In the genomic region with DNA sequence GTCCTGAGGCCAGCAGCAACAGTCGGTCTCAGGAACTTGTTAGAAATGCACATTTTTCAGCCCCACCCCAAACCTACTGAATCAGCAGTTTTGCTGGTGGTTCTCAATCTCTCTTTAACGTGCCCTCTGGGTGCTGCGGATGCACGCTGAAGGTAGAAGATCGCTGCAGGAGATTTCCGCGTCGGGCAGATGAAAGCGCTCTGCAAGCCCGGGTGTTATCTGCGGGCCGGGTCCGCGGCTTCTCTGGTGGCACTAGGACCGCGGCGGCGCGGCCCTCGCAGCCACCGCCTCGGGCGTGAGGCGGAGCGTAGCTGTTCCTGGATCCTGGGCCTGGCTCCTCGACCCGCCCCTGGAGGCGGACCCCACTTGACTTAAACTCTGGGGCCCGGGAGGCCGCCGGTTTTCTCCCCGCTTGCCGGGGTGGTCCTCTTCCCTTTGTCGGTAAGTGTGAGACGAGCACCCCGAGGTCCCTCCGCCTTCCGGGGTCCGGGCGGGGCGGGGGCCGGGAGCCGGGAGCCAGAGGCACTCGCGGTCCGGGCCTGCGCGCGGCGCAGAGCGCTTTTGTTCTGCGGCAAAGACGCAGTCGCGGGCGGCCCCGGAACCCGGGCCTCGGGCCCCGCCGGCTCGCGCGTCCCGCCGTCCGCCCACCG, we compare ENCODE assay signal across 8 cellular contexts. TPM values are rescaled to one million over a fixed set of nuclear protein-coding genes. Genes with fewer than 3 reads are reported as not detected.
DNase-seq lines count a peak whose midpoint lies in the region; ATAC-seq and TF ChIP-seq lines count a peak whose summit lies in the region.

A gene with protein sequence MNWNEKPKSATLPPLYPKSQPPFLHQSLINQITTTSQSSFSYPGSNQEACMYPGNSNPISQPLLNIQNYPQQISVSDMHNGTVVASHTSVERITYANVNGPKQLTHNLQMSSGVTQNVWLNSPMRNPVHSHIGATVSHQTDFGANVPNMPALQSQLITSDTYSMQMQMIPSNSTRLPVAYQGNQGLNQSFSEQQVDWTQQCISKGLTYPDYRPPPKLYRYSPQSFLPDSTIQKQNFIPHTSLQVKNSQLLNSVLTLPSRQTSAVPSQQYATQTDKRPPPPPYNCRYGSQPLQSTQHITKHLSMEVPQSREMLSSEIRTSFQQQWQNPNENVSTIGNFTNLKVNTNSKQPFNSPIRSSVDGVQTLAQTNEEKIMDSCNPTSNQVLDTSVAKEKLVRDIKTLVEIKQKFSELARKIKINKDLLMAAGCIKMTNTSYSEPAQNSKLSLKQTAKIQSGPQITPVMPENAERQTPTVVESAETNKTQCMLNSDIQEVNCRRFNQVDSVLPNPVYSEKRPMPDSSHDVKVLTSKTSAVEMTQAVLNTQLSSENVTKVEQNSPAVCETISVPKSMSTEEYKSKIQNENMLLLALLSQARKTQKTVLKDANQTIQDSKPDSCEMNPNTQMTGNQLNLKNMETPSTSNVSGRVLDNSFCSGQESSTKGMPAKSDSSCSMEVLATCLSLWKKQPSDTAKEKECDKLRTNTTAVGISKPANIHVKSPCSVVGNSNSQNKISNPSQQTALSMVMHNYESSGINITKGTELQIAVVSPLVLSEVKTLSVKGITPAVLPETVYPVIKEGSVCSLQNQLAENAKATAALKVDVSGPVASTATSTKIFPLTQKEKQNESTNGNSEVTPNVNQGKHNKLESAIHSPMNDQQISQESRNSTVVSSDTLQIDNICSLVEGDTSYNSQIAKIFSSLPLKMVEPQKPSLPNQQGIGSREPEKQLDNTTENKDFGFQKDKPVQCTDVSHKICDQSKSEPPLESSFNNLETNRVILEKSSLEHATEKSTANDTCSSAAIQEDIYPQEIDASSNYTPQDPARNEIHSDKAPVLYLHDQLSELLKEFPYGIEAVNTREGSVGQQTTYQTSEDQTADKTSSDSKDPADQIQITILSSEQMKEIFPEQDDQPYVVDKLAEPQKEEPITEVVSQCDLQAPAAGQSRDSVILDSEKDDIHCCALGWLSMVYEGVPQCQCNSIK (N-terminal part only) (plus strand): TSS at position 365 of the 650 bp plus-strand sequence. CDS start 21,541 bp downstream, outside the sequence.

- peak within 1 kb of the TSS; percentile 98 to 99 for H3K27ac Mint-ChIP-seq in activated naive CD4-positive, alpha-beta T cell treated with anti-CD3 and anti-CD28 coated beads, Interleukin-2, amount 50 U/mL, for 72 hours

- peak within 1 kb of the TSS; percentile 72 for H3K27ac ChIP-seq in temporal lobe (ENCODE audit: low read depth, low read length)

- POLR2A ChIA-PET in GM10248 (lab: Yijun Ruan, JAX) = interaction anchor here (0.9 kb wide), 1 partner anchor 148 kb away, joined by 3 read pairs; no protein-coding TSS in a partner anchor

- no peak for TF ChIP-seq CTCF in GM10248 (IDR thresholded peaks at IDR 0.05; ENCODE audit: control extremely low read depth, extremely low read depth, low read depth, missing control alignments)
- TF ChIP-seq CTCF in omental fat pad (IDR thresholded peaks at IDR 0.05) = no peak

- DNase-seq in GM10248 (ENCODE audit: extremely low spot score) (peak; percentile 90), NCI-H1092 (lab: John Stamatoyannopoulos, UW) (peak; percentile 75), SKM-1 (lab: John Stamatoyannopoulos, UW; ENCODE audit: unreplicated experiment) (peak; percentile 16), glomerular visceral epithelial cell (ENCODE audit: extremely low spot score) (peak; percentile 84), omental fat pad (ENCODE audit: low spot score) (peak; percentile 54)
- peak; percentile 79 to 83 for DNase-seq in activated naive CD4-positive, alpha-beta T cell treated with anti-CD3 and anti-CD28 coated beads, Interleukin-2, amount 50 U/mL, for 72 hours (ENCODE audit: low spot score in 2 of 2)

- H3K9me3 Mint-ChIP-seq in activated naive CD4-positive, alpha-beta T cell treated with anti-CD3 and anti-CD28 coated beads, Interleukin-2, amount 50 U/mL, for 72 hours = peaks cover 4 to 11% of the 10 kb centered on the region in 2 donors

- CTCF ChIA-PET in GM10248 (lab: Yijun Ruan, JAX) = interaction anchor here (1.0 to 1.9 kb wide), 4 partner anchors 16 to 340 kb away, joined by 3 to 6 read pairs (median 4); no protein-coding TSS in a partner anchor

- H3K36me3 Mint-ChIP-seq in activated naive CD4-positive, alpha-beta T cell treated with anti-CD3 and anti-CD28 coated beads, Interleukin-2, amount 50 U/mL, for 72 hours = peaks cover 59 to 75% of the 10 kb centered on the region in 2 donors

- peak; percentile 94 for ATAC-seq in HG02610 (IDR thresholded peaks at IDR 0.05; ENCODE audit: unreplicated experiment)
- peak; percentile 82 to 91 for ATAC-seq in activated naive CD4-positive, alpha-beta T cell treated with anti-CD3 and anti-CD28 coated beads, Interleukin-2, amount 50 U/mL, for 72 hours
- ATAC-seq in omental fat pad (ENCODE audit: low FRiP score) = peak; percentile 93

RNA-seq across cellular contexts. Expression of the gene that starts here (rescaled TPM):
- 10 to 100 TPM; 58.1 to 86.0 TPM for total RNA-seq in activated naive CD4-positive, alpha-beta T cell treated with anti-CD3 and anti-CD28 coated beads, Interleukin-2, amount 50 U/mL, for 72 hours
- total RNA-seq in omental fat pad (100 to 1,000 TPM in 1 of 4 donors, 10 to 100 TPM in 3; 62.4 to 145 (median 71.0) TPM), temporal lobe (64.2 TPM)

Comparison
In these comparisons a context has a peak if more than half of its experiments do, and no peak if none do; other contexts are left out.
1. Peak in every context shown above with its lines: DNase-seq, ATAC-seq and H3K27ac ChIP-seq.
2. DNase-seq: peak in every context shown above with its lines; median percentile 90 in GM10248; 84 in glomerular visceral epithelial cell; 81 in activated naive CD4-positive, alpha-beta T cell treated with anti-CD3 and anti-CD28 coated beads, Interleukin-2, amount 50 U/mL, for 72 hours; 75 in NCI-H1092; 54 in omental fat pad; 16 in SKM-1.